In the genomic region with DNA sequence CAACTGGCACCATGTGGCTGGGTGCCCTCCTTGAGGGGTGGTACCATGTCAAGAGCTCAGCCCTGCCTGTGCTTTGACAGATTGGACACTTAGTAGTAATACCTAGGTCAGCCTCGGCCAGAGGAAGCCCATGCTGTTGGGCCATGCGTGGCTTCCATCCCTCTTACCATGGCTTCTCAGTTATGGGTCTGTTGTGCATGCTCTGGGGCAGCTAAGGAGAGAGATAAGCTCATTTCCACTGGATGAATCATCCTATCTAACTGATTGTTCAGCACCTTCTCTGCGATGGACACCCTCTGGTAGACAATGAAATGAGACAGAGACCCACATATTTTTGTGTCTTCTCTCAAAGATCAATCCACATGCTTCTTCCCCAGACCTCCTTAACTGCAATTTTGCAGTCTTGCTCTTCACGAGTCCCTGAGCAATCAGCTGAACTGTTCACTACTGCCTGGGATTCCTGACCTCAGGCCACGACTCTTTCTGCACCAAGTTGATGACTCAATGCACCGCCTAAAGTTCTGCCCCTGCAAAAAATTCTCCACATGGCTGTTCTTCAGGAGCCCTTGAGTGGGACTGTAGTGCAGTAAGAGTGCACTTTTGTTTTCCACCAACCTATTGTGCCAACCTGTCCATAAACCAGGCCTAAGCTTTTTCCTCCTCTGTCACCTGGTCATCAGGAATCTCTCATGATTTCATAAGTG, we compare ENCODE assay signal across 22 cellular contexts. TPM values are rescaled to one million over a fixed set of nuclear protein-coding genes. Genes with fewer than 3 reads are reported as not detected.
DNase-seq lines count a peak whose midpoint lies in the region; TF ChIP-seq lines count a peak whose summit lies in the region.
"Had no signal": no experiment of that assay in that cellular context is flagged by ENCODE, and none has a peak within 500 bp of the region (broad histone marks: within the 10 kb centered on the region; RNA-seq: fewer than 3 reads in every experiment).

No MANE protein-coding gene starts in this region.

- H3K27me3 ChIP-seq in H9 (ENCODE audit: insufficient read depth, low read length), result no peaks in the 10 kb centered on the region
- H3K27me3 ChIP-seq in PC-9 (ENCODE audit: insufficient read depth, low read depth), result no peaks in the 10 kb centered on the region
- no peaks in the 10 kb centered on the region for H3K27me3 ChIP-seq in Peyer's patch
- H3K27me3 ChIP-seq: adrenal gland, BLaER1, sigmoid colon had no signal

- H3K9me2 ChIP-seq in PC-9 (ENCODE audit: insufficient read depth), result no peaks in the 10 kb centered on the region

- H3K14ac ChIP-seq in H9 (ENCODE audit: insufficient read depth, low read length), result no peak overlapping the region

- no peak overlapping the region for H3T11ph ChIP-seq in H9 (ENCODE audit: low read length)

- H3K79me2 ChIP-seq in H9 (ENCODE audit: insufficient read depth, low read length), result no peaks in the 10 kb centered on the region
- H3K79me2 ChIP-seq in PC-9 (ENCODE audit: low read depth), result no peaks in the 10 kb centered on the region

- no peak overlapping the region for H3K4me3 Mint-ChIP-seq in H9
- no peak overlapping the region for H3K4me3 Mint-ChIP-seq in nephron progenitor cell
- H3K4me3 Mint-ChIP-seq: central memory CD8-positive, alpha-beta T cell; HFFc6; IgD-negative memory B cell; type B pancreatic cell had no signal

- H3F3A ChIP-seq in PC-9 (ENCODE audit: insufficient read depth, low read depth), result peaks cover 11% of the 10 kb centered on the region

- WGBS in H9 (ENCODE audit: extremely low coverage, insufficient read length, low lambda C conversion rate), result no CpG with 5 or more reads among the region's 6 CpGs

- H3K27ac ChIP-seq in H9 (ENCODE audit: insufficient read length, low read depth, low read length) (no peak overlapping the region), PC-9 (no peak overlapping the region), Peyer's patch (no peak overlapping the region)
- H3K27ac ChIP-seq: adrenal gland, BLaER1, HL-60, sigmoid colon had no signal

- CTCF ChIA-PET in PC-9 (lab: Charles Lee), result no interaction called here

- H3K9me3 Mint-ChIP-seq in H9, result no peaks in the 10 kb centered on the region
- H3K9me3 Mint-ChIP-seq in nephron progenitor cell, result peaks cover 4% of the 10 kb centered on the region
- H3K9me3 Mint-ChIP-seq: central memory CD8-positive, alpha-beta T cell; HFFc6; type B pancreatic cell had no signal

- H3K23ac ChIP-seq in H9 (ENCODE audit: insufficient read length, low read depth, low read length), result no peak overlapping the region

- peaks cover 30% of the 10 kb centered on the region for H3K27me3 Mint-ChIP-seq in H9 (ENCODE audit: low read depth)
- peaks cover 25% of the 10 kb centered on the region for H3K27me3 Mint-ChIP-seq in nephron progenitor cell (ENCODE audit: low read depth, poor library complexity)
- H3K27me3 Mint-ChIP-seq: type B pancreatic cell had no signal

- BruUV-seq in PC-9 (replicated peaks; lab: Mats Ljungman, UMichigan), result no TSS peak

- no peak overlapping the region for H2BK15ac ChIP-seq in H9 (ENCODE audit: low read depth, low read length)

- H3K36me3 ChIP-seq in PC-9 (ENCODE audit: low read depth) (no peaks in the 10 kb centered on the region), Peyer's patch (no peaks in the 10 kb centered on the region)
- H3K36me3 ChIP-seq: adrenal gland, BLaER1, sigmoid colon had no signal

- H4K20me1 ChIP-seq in H9 (ENCODE audit: control insufficient read depth, insufficient read depth, insufficient read length) (no peaks in the 10 kb centered on the region), PC-9 (ENCODE audit: insufficient read depth) (no peaks in the 10 kb centered on the region)
- H4K20me1 ChIP-seq: BLaER1 had no signal

- H2AFZ ChIP-seq in H9 (ENCODE audit: low read length) (no peak overlapping the region), PC-9 (no peak overlapping the region)

- H4K8ac ChIP-seq in H9 (replicated peaks; ENCODE audit: insufficient read length, low read depth, low read length), result no peak overlapping the region

- H4K5ac ChIP-seq in H9 (ENCODE audit: insufficient read length, low read depth, low read length), result no peak overlapping the region

- H3K27ac Mint-ChIP-seq in H9, result peak overlapping the region in 2 of 3 experiments; percentile 3 to 59; a peak in 2 of 7 replicates
- H3K27ac Mint-ChIP-seq in nephron progenitor cell, result no peak overlapping the region
- H3K27ac Mint-ChIP-seq: HFFc6, IgD-negative memory B cell, type B pancreatic cell had no signal

- H3K18ac ChIP-seq in H9 (ENCODE audit: insufficient read length, low read depth, low read length), result no peak overlapping the region

- TF ChIP-seq CTCF in H9 (conservative IDR thresholded peaks at IDR 0.05) (no peak), PC-9 (conservative IDR thresholded peaks at IDR 0.05) (no peak), fibroblast of villous mesenchyme (IDR thresholded peaks at IDR 0.05; ENCODE audit: insufficient read depth, low read depth, low read length) (no peak), nephron progenitor cell (IDR thresholded peaks at IDR 0.05) (no peak), Peyer's patch (IDR thresholded peaks at IDR 0.05) (no peak)

- no peak for TF ChIP-seq POLR2A in Peyer's patch (IDR thresholded peaks at IDR 0.05)

- H3K9me3 ChIP-seq in H9 (ENCODE audit: control insufficient read depth, low read depth, low read length) (no peaks in the 10 kb centered on the region), PC-9 (ENCODE audit: insufficient read depth, low read depth) (no peaks in the 10 kb centered on the region), Peyer's patch (no peaks in the 10 kb centered on the region)
- H3K9me3 ChIP-seq: adrenal gland, BLaER1, sigmoid colon had no signal

- no peaks in the 10 kb centered on the region for H3K4me1 ChIP-seq in H9 (ENCODE audit: insufficient read depth, low read length)
- H3K4me1 ChIP-seq in PC-9 (replicated peaks; ENCODE audit: insufficient read depth), result peaks cover 12% of the 10 kb centered on the region
- H3K4me1 ChIP-seq in Peyer's patch, result no peaks in the 10 kb centered on the region
- H3K4me1 ChIP-seq: adrenal gland, sigmoid colon had no signal

- no peak overlapping the region for H2BK120ac ChIP-seq in H9 (ENCODE audit: low read depth, low read length, poor library complexity, severe bottlenecking)

- no peak overlapping the region for H3K9ac ChIP-seq in H9 (ENCODE audit: extremely low read depth, insufficient read length, low read length)
- H3K9ac ChIP-seq: BLaER1 had no signal

- H2BK5ac ChIP-seq in H9 (ENCODE audit: insufficient read length, low read length), result no peak overlapping the region

- intact Hi-C loops in PC-9 (cut with micrococcal nuclease; ENCODE audit: unreplicated experiment), result no loop called here

- no peak overlapping the region for H4K91ac ChIP-seq in H9 (ENCODE audit: insufficient read length, low read depth, low read length)

- no peaks in the 10 kb centered on the region for H3K23me2 ChIP-seq in H9 (ENCODE audit: insufficient read length, low read depth, low read length, poor library complexity, severe bottlenecking)

- no peak overlapping the region for H3K56ac ChIP-seq in H9 (ENCODE audit: insufficient read length, low read depth, low read length)

- no peak overlapping the region for H2BK12ac ChIP-seq in H9 (ENCODE audit: insufficient read length, low read depth, low read length)

- H2AK5ac ChIP-seq in H9 (ENCODE audit: insufficient read length, low read length), result no peak overlapping the region

- H3K4me1 Mint-ChIP-seq in H9 (peaks cover 4 to 7% of the 10 kb centered on the region in 2 experiments), nephron progenitor cell (peaks cover 3% of the 10 kb centered on the region)

- H3K79me1 ChIP-seq in H9 (ENCODE audit: insufficient read depth, low read depth, low read length, poor library complexity, severe bottlenecking), result no peaks in the 10 kb centered on the region

- H2BK20ac ChIP-seq in H9 (ENCODE audit: low read depth, low read length, poor library complexity, severe bottlenecking), result no peak overlapping the region

- POLR2A ChIA-PET in PC-9 (lab: Charles Lee; ENCODE audit: unreplicated experiment), result no interaction called here

- H3K36me3 Mint-ChIP-seq in H9 (ENCODE audit: insufficient read depth in 1 of 3, low read depth in 3 of 3) (no peaks in the 10 kb centered on the region), nephron progenitor cell (ENCODE audit: low read depth) (no peaks in the 10 kb centered on the region)
- H3K36me3 Mint-ChIP-seq: type B pancreatic cell had no signal

- no peak overlapping the region for H3K4ac ChIP-seq in H9 (ENCODE audit: low read depth, low read length)

- H3K4me2 ChIP-seq in H9 (ENCODE audit: insufficient read depth, insufficient read length, low read length), result no peak overlapping the region
- peak overlapping the region; percentile 32 for H3K4me2 ChIP-seq in PC-9
- H3K4me2 ChIP-seq: BLaER1 had no signal

- DNase-seq in H9 (no peak), PC-9 (peak in 1 of 2 experiments; percentile 41), fibroblast of villous mesenchyme (ENCODE audit: low read depth) (peak; percentile 10), renal cortical epithelial cell (ENCODE audit: low read depth) (peak; percentile 56), NCI-H2029 treated with DMSO at 0.1 percent for 48 hours (lab: John Stamatoyannopoulos, UW) (no peak), nephron progenitor cell (no peak), Peyer's patch (no peak)
- DNase-seq: activated CD4-positive, alpha-beta T cell treated with anti-CD3 and anti-CD28 coated beads for 1 hour; activated effector memory CD4-positive, alpha-beta T cell treated with Interleukin-2 at 50 U/mL for 16 hours; GF-D8; HFFc6; NCI-H187 treated with DMSO at 0.1 percent for 48 hours; NCI-H446; sigmoid colon; stimulated activated naive CD8-positive, alpha-beta T cell treated with anti-CD3 and anti-CD28 coated beads, Interleukin-15, Interleukin-2, amounts not matched to agents 100 U/mL and 50 U/mL, for 24 hours had no signal

- H3K4me3 ChIP-seq in PC-9, result no peak overlapping the region
- no peak overlapping the region for H3K4me3 ChIP-seq in fibroblast of villous mesenchyme (ENCODE audit: low read depth, low read length)
- H3K4me3 ChIP-seq in Peyer's patch, result no peak overlapping the region
- H3K4me3 ChIP-seq: adrenal gland, BLaER1, GM12878, sigmoid colon had no signal

RNA-seq across cellular contexts. Expression of gene TRIM62, which starts 6.9 kb away (rescaled TPM):
- total RNA-seq in H9 (2021) (6.9 and 7.3 TPM in 2 replicates), PC-9 (2021) (9.9 and 14.3 TPM in 2 replicates), fibroblast of villous mesenchyme (3.9 TPM in 2 replicates), renal cortical epithelial cell (1.6 and 6.4 TPM in 2 replicates), Peyer's patch (10 to 100 TPM in 3 of 4 donors, 1 to 10 TPM in 1; 3.5 to 22.8 (median 17.9) TPM)

Comparison
In these comparisons a context has a peak if more than half of its experiments do, and no peak if none do; other contexts are left out.
1. DNase-seq: peak in fibroblast of villous mesenchyme (single experiment) and renal cortical epithelial cell (single experiment); none in H9 (single experiment), NCI-H2029 treated with DMSO at 0.1 percent for 48 hours (single experiment), nephron progenitor cell (single experiment) and Peyer's patch (0 of 3).